ENCODE assay signal across 12 cellular contexts in genomic region chr20:25040438-25040831, GRCh38. TPM values are rescaled to one million over a fixed set of nuclear protein-coding genes. Genes with fewer than 3 reads are reported as not detected.
DNase-seq lines count a peak whose midpoint lies in the region; ATAC-seq, FAIRE-seq and TF ChIP-seq lines count a peak whose summit lies in the region.
"Had no signal": no experiment of that assay in that cellular context is flagged by ENCODE, and none has a peak within 500 bp of the region (broad histone marks: within the 10 kb centered on the region; RNA-seq: fewer than 3 reads in every experiment).

No MANE protein-coding gene starts in this region.

- FAIRE-seq in H54 (lab: Jason Lieb, UNC): no peak
- FAIRE-seq: urothelium cell line had no signal

- peak overlapping the region; percentile 43 for H3K27ac ChIP-seq in CD4-positive, CD25-positive, alpha-beta regulatory T cell (ENCODE audit: insufficient read depth, low read length, poor library complexity, severe bottlenecking)
- peak overlapping the region; percentile 99 for H3K27ac ChIP-seq in VCaP
- H3K27ac ChIP-seq: HL-60 had no signal

- DNase-seq in CD4-positive, CD25-positive, alpha-beta regulatory T cell: no peak
- peak; percentile 47 for DNase-seq in Right ventricle myocardium superior
- no peak for DNase-seq in sciatic nerve (ENCODE audit: low spot score)
- DNase-seq in T-helper 2 cell treated with Interferon-gamma antibody and Interleukin-4, amounts not matched to agents 5 μg/mL and 100 μg/mL, for 36 hours (ENCODE audit: low spot score): no peak
- no peak for DNase-seq in H54 (ENCODE audit: insufficient read length, low spot score)
- DNase-seq: activated CD4-positive, alpha-beta T cell treated with anti-CD3 and anti-CD28 coated beads, Interleukin-2, amount 10 ng/mL, durations not matched to agents 7 days and 5 days had no signal

- ATAC-seq in CD4-positive, CD25-positive, alpha-beta regulatory T cell (ENCODE audit: low read depth in 2 of 2): no peak
- ATAC-seq in Right ventricle myocardium superior (ENCODE audit: poor library complexity) (peak; percentile 13), sciatic nerve (peak; percentile 72), GM18858 (IDR thresholded peaks at IDR 0.05; ENCODE audit: unreplicated experiment) (no peak), HG03521 (IDR thresholded peaks at IDR 0.05; ENCODE audit: unreplicated experiment) (no peak)

- H3K36me3 ChIP-seq in CD4-positive, CD25-positive, alpha-beta regulatory T cell (ENCODE audit: control insufficient read depth, insufficient read depth, low read length): peaks cover 2% of the 10 kb centered on the region

- intact Hi-C loops in Right ventricle myocardium superior (cut with DNase I): no loop called here
- intact Hi-C loops in sciatic nerve (cut with DNase I): no loop called here

- H3K36me3 Mint-ChIP-seq in CD4-positive, CD25-positive, alpha-beta regulatory T cell: no peaks in the 10 kb centered on the region
- H3K36me3 Mint-ChIP-seq in T-helper 2 cell treated with Interferon-gamma antibody and Interleukin-4, amounts not matched to agents 5 μg/mL and 100 μg/mL, for 36 hours (ENCODE audit: low read depth): peaks cover 6% of the 10 kb centered on the region

- H3K4me3 Mint-ChIP-seq in CD4-positive, CD25-positive, alpha-beta regulatory T cell: no peak overlapping the region
- no peak overlapping the region for H3K4me3 Mint-ChIP-seq in T-helper 2 cell treated with Interferon-gamma antibody and Interleukin-4, amounts not matched to agents 5 μg/mL and 100 μg/mL, for 36 hours
- H3K4me3 Mint-ChIP-seq: activated CD4-positive, alpha-beta T cell treated with anti-CD3 and anti-CD28 coated beads, Interleukin-2, amount 10 ng/mL, durations not matched to agents 7 days and 5 days had no signal

- TF ChIP-seq CTCF in VCaP (conservative IDR thresholded peaks at IDR 0.05): no peak

- H3K4me1 Mint-ChIP-seq in CD4-positive, CD25-positive, alpha-beta regulatory T cell: peaks cover 17 to 78% (median 40%) of the 10 kb centered on the region in 4 donors
- H3K4me1 Mint-ChIP-seq in T-helper 2 cell treated with Interferon-gamma antibody and Interleukin-4, amounts not matched to agents 5 μg/mL and 100 μg/mL, for 36 hours (ENCODE audit: low read depth): peaks cover 37% of the 10 kb centered on the region

- peaks cover 58% of the 10 kb centered on the region for H3K4me1 ChIP-seq in CD4-positive, CD25-positive, alpha-beta regulatory T cell (ENCODE audit: control insufficient read depth, insufficient read depth, low read length, poor library complexity, severe bottlenecking)

- no peaks in the 10 kb centered on the region for H3K27me3 Mint-ChIP-seq in CD4-positive, CD25-positive, alpha-beta regulatory T cell
- no peaks in the 10 kb centered on the region for H3K27me3 Mint-ChIP-seq in T-helper 2 cell treated with Interferon-gamma antibody and Interleukin-4, amounts not matched to agents 5 μg/mL and 100 μg/mL, for 36 hours (ENCODE audit: low read depth)
- H3K27me3 Mint-ChIP-seq: activated CD4-positive, alpha-beta T cell treated with anti-CD3 and anti-CD28 coated beads, Interleukin-2, amount 10 ng/mL, durations not matched to agents 7 days and 5 days had no signal

- TF ChIP-seq POLR2A in H54 (IDR thresholded peaks at IDR 0.05; ENCODE audit: low read depth, low read length): no peak

- H3K9me3 ChIP-seq in CD4-positive, CD25-positive, alpha-beta regulatory T cell (ENCODE audit: control insufficient read depth in 2 of 2, low read length in 2 of 2): no peaks in the 10 kb centered on the region

- no peak overlapping the region for H3K4me3 ChIP-seq in CD4-positive, CD25-positive, alpha-beta regulatory T cell (ENCODE audit: low read depth, low read length)

- peak overlapping the region; percentile 26 to 98 (median 90) for H3K27ac Mint-ChIP-seq in CD4-positive, CD25-positive, alpha-beta regulatory T cell
- H3K27ac Mint-ChIP-seq in T-helper 2 cell treated with Interferon-gamma antibody and Interleukin-4, amounts not matched to agents 5 μg/mL and 100 μg/mL, for 36 hours: no peak overlapping the region
- H3K27ac Mint-ChIP-seq: activated CD4-positive, alpha-beta T cell treated with anti-CD3 and anti-CD28 coated beads, Interleukin-2, amount 10 ng/mL, durations not matched to agents 7 days and 5 days had no signal

- no peaks in the 10 kb centered on the region for H3K27me3 ChIP-seq in CD4-positive, CD25-positive, alpha-beta regulatory T cell (ENCODE audit: control insufficient read depth, insufficient read depth, low read length)

- no peaks in the 10 kb centered on the region for H3K9me3 Mint-ChIP-seq in CD4-positive, CD25-positive, alpha-beta regulatory T cell
- H3K9me3 Mint-ChIP-seq in T-helper 2 cell treated with Interferon-gamma antibody and Interleukin-4, amounts not matched to agents 5 μg/mL and 100 μg/mL, for 36 hours: no peaks in the 10 kb centered on the region
- H3K9me3 Mint-ChIP-seq: activated CD4-positive, alpha-beta T cell treated with anti-CD3 and anti-CD28 coated beads, Interleukin-2, amount 10 ng/mL, durations not matched to agents 7 days and 5 days had no signal

RNA-seq across cellular contexts. Expression of gene ACSS1, which starts 17.5 kb away (rescaled TPM):
- 38.7 TPM for total RNA-seq in CD4-positive, CD25-positive, alpha-beta regulatory T cell
- polyA plus RNA-seq in CD4-positive, CD25-positive, alpha-beta regulatory T cell: 10 to 100 TPM; 39.8 to 47.3 (median 40.9) TPM
- 143 TPM for total RNA-seq in Right ventricle myocardium superior
- total RNA-seq in sciatic nerve: 27.4 TPM

RNA-seq across cellular contexts. Expression of gene VSX1, which starts 41.5 kb away (rescaled TPM):
- total RNA-seq in CD4-positive, CD25-positive, alpha-beta regulatory T cell: not detected
- polyA plus RNA-seq in CD4-positive, CD25-positive, alpha-beta regulatory T cell: not detected
- total RNA-seq in Right ventricle myocardium superior (0.30 TPM), sciatic nerve (not detected)
- total RNA-seq: activated CD4-positive, alpha-beta T cell treated with anti-CD3 and anti-CD28 coated beads, Interleukin-2, amount 10 ng/mL, durations not matched to agents 7 days and 5 days; pulmonary artery endothelial cell had no signal

RNA-seq across cellular contexts. Expression of gene APMAP, which starts 47.9 kb away (rescaled TPM):
- 28.2 TPM for total RNA-seq in CD4-positive, CD25-positive, alpha-beta regulatory T cell
- 10 to 100 TPM; 68.4 to 83.2 (median 72.4) TPM for polyA plus RNA-seq in CD4-positive, CD25-positive, alpha-beta regulatory T cell
- 23.2 TPM for total RNA-seq in Right ventricle myocardium superior
- total RNA-seq in sciatic nerve: 47.3 TPM

Comparison
In these comparisons a context has a peak if more than half of its experiments do, and no peak if none do; other contexts are left out.
1. ATAC-seq: peak in Right ventricle myocardium superior (single experiment) and sciatic nerve (single experiment); none in CD4-positive, CD25-positive, alpha-beta regulatory T cell (0 of 2), GM18858 (single experiment) and HG03521 (single experiment).